In the genomic region with DNA sequence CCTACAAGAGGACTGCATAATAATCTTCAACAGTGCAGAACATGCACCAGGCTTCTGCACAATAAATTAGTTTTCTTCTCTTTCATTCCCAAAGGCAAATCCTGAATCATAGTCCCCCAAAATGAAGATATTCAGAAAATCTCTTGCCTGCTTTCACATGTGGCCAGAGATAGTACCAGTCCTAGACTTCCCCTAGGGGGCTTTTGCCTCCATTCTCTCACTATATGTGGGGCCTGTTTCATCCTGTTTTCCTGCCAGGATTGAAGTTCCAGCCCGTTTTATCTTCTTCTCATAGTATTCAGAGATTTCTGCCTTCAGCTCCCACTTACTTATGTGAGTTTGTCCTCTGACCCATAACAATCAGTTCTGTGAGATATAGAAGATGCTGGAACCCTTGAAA, we compare ENCODE assay signal across 20 cellular contexts.
"Had no signal": no experiment of that assay in that cellular context is flagged by ENCODE, and none has a peak within 500 bp of the region (broad histone marks: within the 10 kb centered on the region; RNA-seq: fewer than 3 reads in every experiment).

No MANE protein-coding gene starts in this region.

- H2AFZ ChIP-seq: parathyroid adenoma had no signal

- H3K9ac ChIP-seq: parathyroid adenoma had no signal

- H3K9me3 ChIP-seq: colonic mucosa, left ventricle myocardium inferior, lower lobe of right lung, prostate gland, right lobe of liver, suprapubic skin, thyroid gland, upper lobe of left lung, uterus had no signal

- H3K36me3 ChIP-seq: colonic mucosa, heart left ventricle, left ventricle myocardium inferior, lower lobe of right lung, prostate gland, right lobe of liver, suprapubic skin, thyroid gland, upper lobe of left lung, uterus had no signal

- H3K27me3 ChIP-seq: colonic mucosa, heart left ventricle, right lobe of liver, suprapubic skin, thyroid gland, upper lobe of left lung, uterus had no signal

- H3K27ac ChIP-seq: colonic mucosa, heart left ventricle, left ventricle myocardium inferior, lower lobe of right lung, parathyroid adenoma, prostate gland, right lobe of liver, suprapubic skin, thyroid gland, upper lobe of left lung, uterus had no signal

- H3K4me3 ChIP-seq: colonic mucosa, heart left ventricle, left ventricle myocardium inferior, lower lobe of right lung, prostate gland, right lobe of liver, suprapubic skin, thyroid gland, upper lobe of left lung, uterus had no signal

- H3K4me1 ChIP-seq: colonic mucosa, left ventricle myocardium inferior, lower lobe of right lung, parathyroid adenoma, prostate gland, right lobe of liver, suprapubic skin, thyroid gland, upper lobe of left lung, uterus had no signal

- H3K36me3 Mint-ChIP-seq: memory B cell; stimulated activated effector memory CD8-positive, alpha-beta T cell treated with anti-CD3 and anti-CD28 coated beads, Interleukin-12 subunit alpha, Interleukin-12 subunit beta, amount 100 ng/mL, for 72 hours had no signal

- H3K27ac Mint-ChIP-seq: memory B cell; natural killer cell treated with Interleukin-12 subunit alpha and Interleukin-12 subunit beta and Interleukin-15 and Interleukin-18, amount 100 ng/mL, for 72 hours; stimulated activated effector memory CD8-positive, alpha-beta T cell treated with anti-CD3 and anti-CD28 coated beads, Interleukin-12 subunit alpha, Interleukin-12 subunit beta, amount 100 ng/mL, for 72 hours had no signal

- H3K79me2 ChIP-seq: parathyroid adenoma had no signal

- H3K4me1 Mint-ChIP-seq: memory B cell; stimulated activated effector memory CD8-positive, alpha-beta T cell treated with anti-CD3 and anti-CD28 coated beads, Interleukin-12 subunit alpha, Interleukin-12 subunit beta, amount 100 ng/mL, for 72 hours had no signal

- H3K27me3 Mint-ChIP-seq: memory B cell; natural killer cell treated with Interleukin-12 subunit alpha and Interleukin-12 subunit beta and Interleukin-15 and Interleukin-18, amount 100 ng/mL, for 72 hours had no signal

- H3K4me3 Mint-ChIP-seq: memory B cell; natural killer cell treated with Interleukin-12 subunit alpha and Interleukin-12 subunit beta and Interleukin-15 and Interleukin-18, amount 100 ng/mL, for 72 hours; stimulated activated effector memory CD8-positive, alpha-beta T cell treated with anti-CD3 and anti-CD28 coated beads, Interleukin-12 subunit alpha, Interleukin-12 subunit beta, amount 100 ng/mL, for 72 hours had no signal

- DNase-seq: colonic mucosa; dermis blood vessel endothelial cell; heart left ventricle; hippocampal formation; left ventricle myocardium inferior; lower lobe of right lung; midbrain; right lobe of liver; stimulated activated CD4-positive, alpha-beta T cell treated with anti-CD3 and anti-CD28 coated beads, Interleukin-4, amount 100 ng/mL, for 1 hour; stimulated activated CD8-positive, alpha-beta memory T cell treated with anti-CD3 and anti-CD28 coated beads, Interleukin-4, amount 100 ng/mL, for 48 hours; stimulated activated naive CD8-positive, alpha-beta T cell treated with anti-CD3 and anti-CD28 coated beads, Interleukin-15, Interleukin-2, amounts not matched to agents 100 U/mL and 50 U/mL, for 24 hours; thyroid gland; upper lobe of left lung; uterus had no signal
